8 cellular contexts compared by ENCODE assay signal in genomic region chr17:30278032-30278431, GRCh38. TPM values are rescaled to one million over a fixed set of nuclear protein-coding genes. Genes with fewer than 3 reads are reported as not detected.
A peak's percentile ranks its signal among the peaks of the same experiment; 100 is the strongest.
DNase-seq lines count a peak whose midpoint lies in the region; ATAC-seq and TF ChIP-seq lines count a peak whose summit lies in the region.
"Had no signal": no experiment of that assay in that cellular context is flagged by ENCODE, and none has a peak within 500 bp of the region (broad histone marks: within the 10 kb centered on the region; RNA-seq: fewer than 3 reads in every experiment).

No MANE protein-coding gene starts in this region.

- H3K9me3 Mint-ChIP-seq in chondrocyte (ENCODE audit: low read depth) (no peaks in the 10 kb centered on the region), nephron (no peaks in the 10 kb centered on the region)

- no peaks in the 10 kb centered on the region for H3K4me1 Mint-ChIP-seq in chondrocyte (ENCODE audit: low read depth)
- no peaks in the 10 kb centered on the region for H3K4me1 Mint-ChIP-seq in nephron

- H3K4me3 Mint-ChIP-seq in chondrocyte (ENCODE audit: unreplicated experiment) = no peak overlapping the region
- no peak overlapping the region for H3K4me3 Mint-ChIP-seq in nephron

- ATAC-seq in GM18520 (IDR thresholded peaks at IDR 0.05; ENCODE audit: unreplicated experiment) = no peak

- TF ChIP-seq CTCF in chondrocyte (IDR thresholded peaks at IDR 0.05) (peak; percentile 78), nephron (IDR thresholded peaks at IDR 0.05; ENCODE audit: unreplicated experiment in 3 of 3) (peak; percentile 58 to 63 (median 62))

- peak; percentile 7 for DNase-seq in GDM1 (lab: John Stamatoyannopoulos, UW)
- peak; percentile 17 for DNase-seq in NCI-H128 (lab: John Stamatoyannopoulos, UW; ENCODE audit: unreplicated experiment)
- DNase-seq in chondrocyte (ENCODE audit: low spot score) = no peak
- DNase-seq in stimulated activated naive CD4-positive, alpha-beta T cell (lab: John Stamatoyannopoulos, UW) = no peak
- DNase-seq in NCI-H2196 (lab: John Stamatoyannopoulos, UW; ENCODE audit: unreplicated experiment) = no peak

- H3K27me3 Mint-ChIP-seq in chondrocyte (ENCODE audit: low read depth) (no peaks in the 10 kb centered on the region), nephron (ENCODE audit: low read depth) (no peaks in the 10 kb centered on the region)

- H3K27ac Mint-ChIP-seq in chondrocyte (ENCODE audit: unreplicated experiment) = no peak overlapping the region
- H3K27ac Mint-ChIP-seq in nephron = no peak overlapping the region

- peaks cover 20% of the 10 kb centered on the region for H3K36me3 Mint-ChIP-seq in chondrocyte (ENCODE audit: low read depth)
- H3K36me3 Mint-ChIP-seq in nephron (ENCODE audit: low read depth) = peaks cover 49% of the 10 kb centered on the region

RNA-seq across cellular contexts. Expression of gene BLMH, which starts 13.7 kb away (rescaled TPM):
- total RNA-seq in chondrocyte = 44.5 to 60.2 TPM (median 49.5 TPM) in 3 replicates

RNA-seq across cellular contexts. Expression of gene SLC6A4, which starts 42.5 kb away (rescaled TPM):
- total RNA-seq in chondrocyte = not detected in 3 replicates

RNA-seq across cellular contexts. Expression of gene TMIGD1, which starts 55.8 kb away (rescaled TPM):
- total RNA-seq in chondrocyte = not detected in 3 replicates
- total RNA-seq: mononuclear cell had no signal

Comparison
In these comparisons a context has a peak if more than half of its experiments do, and no peak if none do; other contexts are left out.
1. DNase-seq: peak in GDM1 (single experiment) and NCI-H128 (single experiment); none in chondrocyte (single experiment), stimulated activated naive CD4-positive, alpha-beta T cell (0 of 6) and NCI-H2196 (single experiment).